In the genomic region with DNA sequence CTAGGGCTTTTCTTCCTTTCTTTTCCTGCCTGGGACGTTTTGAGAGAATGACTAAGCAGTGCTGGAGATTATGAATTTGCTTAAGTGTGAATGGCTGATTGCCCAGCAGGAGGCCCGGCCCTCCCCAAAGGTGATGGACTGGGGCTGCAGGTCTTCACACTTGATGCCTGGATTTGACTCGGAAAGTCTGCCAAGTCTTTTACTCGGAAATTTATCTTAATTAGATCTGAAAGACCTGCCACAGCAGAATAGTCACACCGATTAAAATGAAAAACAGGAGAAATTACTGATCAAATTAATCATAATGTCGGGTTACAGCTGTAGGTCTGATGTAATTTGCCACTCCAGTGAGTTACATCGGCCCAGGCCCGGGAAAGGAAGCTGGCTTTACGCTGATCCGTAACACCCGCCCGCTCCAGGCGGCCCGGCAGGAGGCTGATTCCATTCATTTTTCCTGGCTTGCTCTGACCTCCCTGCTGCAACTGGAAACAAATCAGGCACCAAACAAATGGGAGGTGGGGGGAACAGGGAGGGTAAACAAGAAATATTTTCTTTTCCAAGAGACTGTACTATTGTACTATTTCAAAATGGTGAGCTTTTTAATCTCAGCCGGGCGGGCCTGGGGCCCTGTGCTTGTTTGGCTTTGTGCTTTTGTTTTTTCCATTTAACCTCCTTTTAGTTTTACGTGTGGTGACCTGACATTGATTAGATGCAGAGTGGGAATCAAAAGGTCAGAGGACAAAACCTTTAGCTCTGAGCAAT, we compare ENCODE assay signal across 10 cellular contexts.
DNase-seq lines count a peak whose midpoint lies in the region; ATAC-seq, FAIRE-seq and TF ChIP-seq lines count a peak whose summit lies in the region.
"Had no signal": no experiment of that assay in that cellular context is flagged by ENCODE, and none has a peak within 500 bp of the region (broad histone marks: within the 10 kb centered on the region; RNA-seq: fewer than 3 reads in every experiment).

No MANE protein-coding gene starts in this region.

- DNase-seq in H9 (peak; percentile 65), RWPE1 (ENCODE audit: low spot score) (peak; percentile 34), heart right ventricle (peak; percentile 13 to 19), progenitor cell of endocrine pancreas (ENCODE audit: low spot score, unreplicated experiment) (peak; percentile 12), dorsolateral prefrontal cortex (no peak), GM12892 (ENCODE audit: insufficient read length) (no peak), vagina (ENCODE audit: extremely low spot score in 2 of 2) (no peak), NCI-H510A (lab: John Stamatoyannopoulos, UW) (no peak)
- DNase-seq: small intestine had no signal

- H3K56ac ChIP-seq in H9 (ENCODE audit: insufficient read length, low read depth, low read length), result no peak overlapping the region

- no peak overlapping the region for H4K91ac ChIP-seq in H9 (ENCODE audit: insufficient read length, low read depth, low read length)

- H3K23me2 ChIP-seq in H9 (ENCODE audit: insufficient read length, low read depth, low read length, poor library complexity, severe bottlenecking), result no peaks in the 10 kb centered on the region

- H3K27me3 Mint-ChIP-seq in H9 (ENCODE audit: low read depth) (no peaks in the 10 kb centered on the region), progenitor cell of endocrine pancreas (no peaks in the 10 kb centered on the region)

- H3K4me3 Mint-ChIP-seq in H9 (peak overlapping the region; percentile 41 to 45; a peak in 3 of 5 replicates), progenitor cell of endocrine pancreas (ENCODE audit: low read depth) (peak overlapping the region; percentile 43)
- H3K4me3 Mint-ChIP-seq: central memory CD8-positive, alpha-beta T cell had no signal

- H2AK5ac ChIP-seq in H9 (ENCODE audit: insufficient read length, low read length), result no peak overlapping the region

- no peak overlapping the region for H2BK20ac ChIP-seq in H9 (ENCODE audit: low read depth, low read length, poor library complexity, severe bottlenecking)

- H3K14ac ChIP-seq in H9 (ENCODE audit: insufficient read depth, low read length), result no peak overlapping the region; the same call in 1 of the 2 replicates

- H3K27me3 ChIP-seq in H9 (ENCODE audit: insufficient read depth, low read length) (no peaks in the 10 kb centered on the region), heart right ventricle (no peaks in the 10 kb centered on the region), dorsolateral prefrontal cortex (no peaks in the 10 kb centered on the region), vagina (no peaks in the 10 kb centered on the region)

- H3K4me1 ChIP-seq in H9 (ENCODE audit: insufficient read depth, low read length) (peaks cover 10% of the 10 kb centered on the region), heart right ventricle (peaks cover 0 to 13% (median 9%) of the 10 kb centered on the region in 9 donors), vagina (peaks cover 11% of the 10 kb centered on the region)

- no peak overlapping the region for H2BK12ac ChIP-seq in H9 (ENCODE audit: insufficient read length, low read depth, low read length)

- TF ChIP-seq POLR2A in GM12892 (IDR thresholded peaks at IDR 0.05; ENCODE audit: low read depth, low read length) (no peak), vagina (IDR thresholded peaks at IDR 0.05) (no peak)

- H4K5ac ChIP-seq in H9 (ENCODE audit: insufficient read length, low read depth, low read length), result no peak overlapping the region

- H3K79me2 ChIP-seq in H9 (ENCODE audit: insufficient read depth, low read length), result no peaks in the 10 kb centered on the region

- no peak overlapping the region for H3K4me3 ChIP-seq in heart right ventricle
- peak overlapping the region in 13 of 59 donors; percentile 2 to 37 (median 13) for H3K4me3 ChIP-seq in dorsolateral prefrontal cortex
- H3K4me3 ChIP-seq in vagina, result no peak overlapping the region

- TF ChIP-seq CTCF in H9 (conservative IDR thresholded peaks at IDR 0.05), result no peak
- TF ChIP-seq CTCF in RWPE1 (conservative IDR thresholded peaks at IDR 0.05; ENCODE audit: low read depth), result no peak
- TF ChIP-seq CTCF in heart right ventricle (IDR thresholded peaks at IDR 0.05), result no peak
- peak; percentile 40 for TF ChIP-seq CTCF in progenitor cell of endocrine pancreas (IDR thresholded peaks at IDR 0.05; ENCODE audit: unreplicated experiment)
- no peak for TF ChIP-seq CTCF in dorsolateral prefrontal cortex (IDR thresholded peaks at IDR 0.05 in 54 of 56, conservative IDR thresholded peaks at IDR 0.05 in 2 of 56; ENCODE audit: low read depth in 1 of 56, partially characterized antibody in 56 of 56)
- no peak for TF ChIP-seq CTCF in vagina (IDR thresholded peaks at IDR 0.05)

- no peaks in the 10 kb centered on the region for H3K9me3 ChIP-seq in H9 (ENCODE audit: control insufficient read depth, low read depth, low read length)
- H3K9me3 ChIP-seq in heart right ventricle, result no peaks in the 10 kb centered on the region
- no peaks in the 10 kb centered on the region for H3K9me3 ChIP-seq in vagina

- peak overlapping the region; percentile 1 for H3K4me2 ChIP-seq in H9 (ENCODE audit: insufficient read depth, insufficient read length, low read length)

- no peak overlapping the region for H3T11ph ChIP-seq in H9 (ENCODE audit: low read length)

- no peak overlapping the region for H3K9ac ChIP-seq in H9 (ENCODE audit: extremely low read depth, insufficient read length, low read length)

- no peak overlapping the region for H2BK120ac ChIP-seq in H9 (ENCODE audit: low read depth, low read length, poor library complexity, severe bottlenecking)

- H3K27ac Mint-ChIP-seq in H9 (peak overlapping the region; percentile 94 to 96 (median 94)), progenitor cell of endocrine pancreas (peak overlapping the region; percentile 88)

- peak; percentile 38 to 91 (median 72) for ATAC-seq in heart right ventricle

- no CpG with 5 or more reads among the region's 17 CpGs for WGBS in H9 (ENCODE audit: extremely low coverage, insufficient read length, low lambda C conversion rate)
- WGBS in heart right ventricle, 2 donors, result 29 to 34% methylated on average over 17 of the region's 17 CpGs

- H3K27ac ChIP-seq in H9 (ENCODE audit: insufficient read length, low read depth, low read length), result no peak overlapping the region
- no peak overlapping the region for H3K27ac ChIP-seq in RWPE1
- peak overlapping the region in 1 of 10 donors; percentile 2 for H3K27ac ChIP-seq in heart right ventricle
- H3K27ac ChIP-seq in dorsolateral prefrontal cortex, result no peak overlapping the region
- no peak overlapping the region for H3K27ac ChIP-seq in vagina

- peaks cover 52% of the 10 kb centered on the region in 2 experiments for H3K4me1 Mint-ChIP-seq in H9
- H3K4me1 Mint-ChIP-seq in progenitor cell of endocrine pancreas (ENCODE audit: low read depth), result peaks cover 13% of the 10 kb centered on the region

- no peak overlapping the region for H3K18ac ChIP-seq in H9 (ENCODE audit: insufficient read length, low read depth, low read length)

- H4K20me1 ChIP-seq in H9 (ENCODE audit: control insufficient read depth, insufficient read depth, insufficient read length), result no peaks in the 10 kb centered on the region

- POLR2A ChIA-PET in RWPE1 (lab: Yijun Ruan, JAX; ENCODE audit: low non-redundant PET), result no interaction called here

- H4K8ac ChIP-seq in H9 (replicated peaks; ENCODE audit: insufficient read length, low read depth, low read length), result no peak overlapping the region

- no peaks in the 10 kb centered on the region for H3K36me3 ChIP-seq in heart right ventricle
- no peaks in the 10 kb centered on the region for H3K36me3 ChIP-seq in vagina

- no peak overlapping the region for H2BK15ac ChIP-seq in H9 (ENCODE audit: low read depth, low read length)

- H2BK5ac ChIP-seq in H9 (ENCODE audit: insufficient read length, low read length), result no peak overlapping the region

- no peaks in the 10 kb centered on the region for H3K36me3 Mint-ChIP-seq in H9 (ENCODE audit: insufficient read depth in 1 of 3, low read depth in 3 of 3)
- no peaks in the 10 kb centered on the region for H3K36me3 Mint-ChIP-seq in progenitor cell of endocrine pancreas (ENCODE audit: insufficient read depth)

- H3K9me3 Mint-ChIP-seq in H9 (no peaks in the 10 kb centered on the region), progenitor cell of endocrine pancreas (ENCODE audit: low read depth) (no peaks in the 10 kb centered on the region)
- H3K9me3 Mint-ChIP-seq: central memory CD8-positive, alpha-beta T cell had no signal

- intact Hi-C loops in heart right ventricle (cut with DNase I) (no loop called here), dorsolateral prefrontal cortex (cut with DNase I) (no loop called here), vagina (cut with DNase I) (no loop called here)

- H2AFZ ChIP-seq in H9 (ENCODE audit: low read length), result no peak overlapping the region

- FAIRE-seq in GM12892 (lab: Jason Lieb, UNC), result no peak
- FAIRE-seq: small intestine had no signal

- H3K79me1 ChIP-seq in H9 (ENCODE audit: insufficient read depth, low read depth, low read length, poor library complexity, severe bottlenecking), result no peaks in the 10 kb centered on the region

- CTCF ChIA-PET in RWPE1 (lab: Yijun Ruan, JAX), result no interaction called here

- H3K4ac ChIP-seq in H9 (ENCODE audit: low read depth, low read length), result no peak overlapping the region

- H3K23ac ChIP-seq in H9 (ENCODE audit: insufficient read length, low read depth, low read length), result no peak overlapping the region

Comparison
In these comparisons a context has a peak if more than half of its experiments do, and no peak if none do; other contexts are left out.
1. DNase-seq: peak in H9 (single experiment), RWPE1 (single experiment), heart right ventricle (2 of 2) and progenitor cell of endocrine pancreas (single experiment); none in dorsolateral prefrontal cortex (0 of 10), GM12892 (single experiment), vagina (0 of 2) and NCI-H510A (single experiment).